Comparison of ENCODE assay signal across 8 cellular contexts in genomic region chr2:102615620-102616436, GRCh38. TPM values are rescaled to one million over a fixed set of nuclear protein-coding genes. Genes with fewer than 3 reads are reported as not detected.
DNase-seq lines count a peak whose midpoint lies in the region; TF ChIP-seq lines count a peak whose summit lies in the region.

No MANE protein-coding gene starts in this region.

- TF ChIP-seq CTCF in LNCaP clone FGC (IDR thresholded peaks at IDR 0.05; ENCODE audit: control insufficient read depth, extremely low read depth, insufficient read depth) (peak; percentile 94), breast epithelium (IDR thresholded peaks at IDR 0.05) (peak in 2 of 3 donors; percentile 66 to 82)

- no peaks in the 10 kb centered on the region for H3K36me3 ChIP-seq in breast epithelium

- peak; percentile 27 for DNase-seq in NK-92 treated with Interleukin-12 subunit alpha and Interleukin-12 subunit beta, amount 100 ng/mL, for 24 hours (lab: John Stamatoyannopoulos, UW)
- DNase-seq in NK-92 (lab: John Stamatoyannopoulos, UW; ENCODE audit: unreplicated experiment), result no peak
- DNase-seq in H4 (ENCODE audit: low spot score), result peak; percentile 67
- no peak for DNase-seq in LNCaP clone FGC (ENCODE audit: low read depth)
- peak; percentile 71 for DNase-seq in SK-MEL-5 (ENCODE audit: low read depth, low spot score)
- no peak for DNase-seq in breast epithelium (ENCODE audit: low spot score in 2 of 2)
- DNase-seq in kidney glomerular epithelial cell (lab: John Stamatoyannopoulos, UW), result peak; percentile 66
- DNase-seq in stimulated activated CD4-positive, alpha-beta T cell treated with anti-CD3 and anti-CD28 coated beads, Interleukin-4, amount 100 ng/mL, for 4 hours, result peak; percentile 21 to 38

- H3K4me3 ChIP-seq in LNCaP clone FGC (ENCODE audit: low read depth, low read length) (no peak overlapping the region), breast epithelium (no peak overlapping the region)

- H3K27me3 ChIP-seq in breast epithelium, result peaks cover 0 to 36% of the 10 kb centered on the region in 2 donors

- in situ Hi-C loops in SK-MEL-5 (cut with HindIII; ENCODE audit: low pct_unique_long_range_greater_than_20kb, low sequenced_read_pairs), result no loop called here

- intact Hi-C loops in breast epithelium (cut with DNase I; ENCODE audit: low total_unique reads), result loop anchor here (5.0 kb wide), 1 partner anchor 846 kb away; no protein-coding TSS in a partner anchor

- no peaks in the 10 kb centered on the region for H3K4me1 ChIP-seq in breast epithelium

- no peak for TF ChIP-seq POLR2A in breast epithelium (IDR thresholded peaks at IDR 0.05)

- no peak overlapping the region for H3K27ac ChIP-seq in breast epithelium

- no peaks in the 10 kb centered on the region for H3K9me3 ChIP-seq in breast epithelium

RNA-seq across cellular contexts. Expression of gene SLC9A2, which starts 3.5 kb away (rescaled TPM):
- 0.12 and 0.19 TPM in 2 replicates for total RNA-seq in H4 (2014; rRNA removed; shearing (Covaris generic))
- total RNA-seq in SK-MEL-5 (2014; rRNA removed; shearing (Covaris generic)), result 0.08 TPM in 1 of 2 replicates, not detected in the other
- 0.05 TPM in 1 of 2 replicates, not detected in the other for polyA plus RNA-seq in SK-MEL-5 (2015; cell fraction: cytosol; rRNA removed)
- polyA plus RNA-seq in SK-MEL-5 (2015; cell fraction: nucleus; rRNA removed), result not detected in 2 replicates
- total RNA-seq in breast epithelium, result under 1 TPM; 0.16 to 0.98 (median 0.73) TPM

Comparison
In these comparisons a context has a peak if more than half of its experiments do, and no peak if none do; other contexts are left out.
1. DNase-seq: peak in NK-92 treated with Interleukin-12 subunit alpha and Interleukin-12 subunit beta, amount 100 ng/mL, for 24 hours (single experiment), H4 (single experiment), SK-MEL-5 (single experiment), kidney glomerular epithelial cell (single experiment) and stimulated activated CD4-positive, alpha-beta T cell treated with anti-CD3 and anti-CD28 coated beads, Interleukin-4, amount 100 ng/mL, for 4 hours (2 of 2); none in NK-92 (single experiment), LNCaP clone FGC (single experiment) and breast epithelium (0 of 2).